12 cellular contexts compared by ENCODE assay signal in the genomic region with DNA sequence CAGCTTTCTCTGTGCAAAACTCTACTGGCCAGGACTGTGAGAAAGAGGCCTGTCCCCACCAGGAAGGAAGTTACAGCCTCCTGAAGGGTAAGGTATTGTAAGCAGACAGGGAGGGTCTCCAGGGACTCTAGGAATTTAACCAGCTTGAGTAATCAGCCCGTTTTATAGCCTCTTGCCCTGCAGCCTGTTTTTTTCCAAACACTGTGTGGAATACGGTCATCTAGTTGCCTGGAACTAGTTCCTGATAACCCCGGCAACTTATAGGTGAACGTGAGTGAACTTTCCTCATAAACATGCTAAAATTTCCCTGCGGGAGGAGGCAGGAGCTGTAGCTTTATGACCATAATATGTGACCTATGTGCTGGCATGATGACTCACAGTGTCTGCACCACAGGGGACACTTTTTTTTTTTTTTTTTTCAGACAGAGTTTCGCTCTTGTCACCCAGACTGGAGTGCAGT.
DNase-seq lines count a peak whose midpoint lies in the region; ATAC-seq and FAIRE-seq lines count a peak whose summit lies in the region.
"Had no signal": no experiment of that assay in that cellular context is flagged by ENCODE, and none has a peak within 500 bp of the region (broad histone marks: within the 10 kb centered on the region; RNA-seq: fewer than 3 reads in every experiment).

No MANE protein-coding gene starts in this region.

- H3K4me1 Mint-ChIP-seq in activated T-helper 17 cell treated with anti-CD3 and anti-CD28 coated beads, Interleukin-2, amount 50 U/mL, for 72 hours = no peaks in the 10 kb centered on the region

- no peak overlapping the region for H4K8ac ChIP-seq in mesenchymal stem cell (ENCODE audit: low read length)

- H3K27ac Mint-ChIP-seq in activated T-helper 17 cell treated with anti-CD3 and anti-CD28 coated beads, Interleukin-2, amount 50 U/mL, for 72 hours = no peak overlapping the region

- no peaks in the 10 kb centered on the region for H3K36me3 ChIP-seq in mesenchymal stem cell (ENCODE audit: control insufficient read depth in 1 of 2, insufficient read depth in 2 of 2, low read depth in 1 of 2, low read length in 2 of 2)
- H3K36me3 ChIP-seq: suprapubic skin had no signal

- no peak overlapping the region for H3K14ac ChIP-seq in mesenchymal stem cell (ENCODE audit: low read length in 2 of 2)

- H3K36me3 Mint-ChIP-seq in activated T-helper 17 cell treated with anti-CD3 and anti-CD28 coated beads, Interleukin-2, amount 50 U/mL, for 72 hours (ENCODE audit: low read depth) = no peaks in the 10 kb centered on the region

- H3K4me3 Mint-ChIP-seq in activated T-helper 17 cell treated with anti-CD3 and anti-CD28 coated beads, Interleukin-2, amount 50 U/mL, for 72 hours = no peak overlapping the region

- WGBS in mesenchymal stem cell = 13% methylated on average over 6 of the region's 6 CpGs

- no peak overlapping the region for H3K27ac ChIP-seq in mesenchymal stem cell (ENCODE audit: low read length, poor library complexity, severe bottlenecking)
- H3K27ac ChIP-seq: suprapubic skin had no signal

- H3K4me2 ChIP-seq in mesenchymal stem cell (ENCODE audit: low read length, poor library complexity, severe bottlenecking) = no peak overlapping the region

- FAIRE-seq in frontal cortex (lab: Jason Lieb, UNC) = no peak

- H3K27me3 ChIP-seq in mesenchymal stem cell (ENCODE audit: control insufficient read depth in 1 of 2, insufficient read depth in 1 of 2, low read length in 2 of 2) = peaks cover 0 to 10% of the 10 kb centered on the region in 2 experiments
- H3K27me3 ChIP-seq: suprapubic skin had no signal

- H2BK12ac ChIP-seq in mesenchymal stem cell (ENCODE audit: low read length in 2 of 2) = no peak overlapping the region

- no peak overlapping the region for H3K4ac ChIP-seq in mesenchymal stem cell (ENCODE audit: low read depth in 1 of 2, low read length in 2 of 2)

- H2BK15ac ChIP-seq in mesenchymal stem cell (ENCODE audit: low read depth, poor library complexity, severe bottlenecking) = no peak overlapping the region

- no peak overlapping the region for H2AFZ ChIP-seq in mesenchymal stem cell (ENCODE audit: low read depth, low read length)

- H3K4me1 ChIP-seq in mesenchymal stem cell (ENCODE audit: control insufficient read depth, insufficient read depth, low read depth, low read length) = peaks cover 2% of the 10 kb centered on the region
- H3K4me1 ChIP-seq: suprapubic skin had no signal

- H2BK120ac ChIP-seq in mesenchymal stem cell (ENCODE audit: low read depth, low read length) = no peak overlapping the region

- peaks cover 16% of the 10 kb centered on the region for H3K27me3 Mint-ChIP-seq in activated T-helper 17 cell treated with anti-CD3 and anti-CD28 coated beads, Interleukin-2, amount 50 U/mL, for 72 hours

- peak overlapping the region in 1 of 2 experiments; percentile 15 for H3K4me3 ChIP-seq in mesenchymal stem cell (ENCODE audit: insufficient read depth in 1 of 2, low read depth in 1 of 2, low read length in 2 of 2)
- H3K4me3 ChIP-seq: suprapubic skin had no signal

- no peaks in the 10 kb centered on the region for H3K9me3 ChIP-seq in mesenchymal stem cell (ENCODE audit: control insufficient read depth, low read length)
- H3K9me3 ChIP-seq: suprapubic skin had no signal

- no peak overlapping the region for H2BK5ac ChIP-seq in mesenchymal stem cell (ENCODE audit: low read depth, low read length, poor library complexity, severe bottlenecking)

- no peaks in the 10 kb centered on the region for H3K9me3 Mint-ChIP-seq in activated T-helper 17 cell treated with anti-CD3 and anti-CD28 coated beads, Interleukin-2, amount 50 U/mL, for 72 hours

- H3K18ac ChIP-seq in mesenchymal stem cell (ENCODE audit: low read depth in 1 of 2, low read length in 2 of 2) = no peak overlapping the region

- peak overlapping the region; percentile 11 for H3K9ac ChIP-seq in mesenchymal stem cell (ENCODE audit: low read length)

- H4K91ac ChIP-seq in mesenchymal stem cell (ENCODE audit: low read length) = no peak overlapping the region

- ATAC-seq in HG02798 (IDR thresholded peaks at IDR 0.05; ENCODE audit: poor library complexity, unreplicated experiment) = peak; percentile 59
- peak; percentile 66 for ATAC-seq in activated T-helper 17 cell treated with anti-CD3 and anti-CD28 coated beads, Interleukin-2, amount 50 U/mL, for 72 hours (replicated peaks)
- no peak for ATAC-seq in GM19351 (IDR thresholded peaks at IDR 0.05; ENCODE audit: unreplicated experiment)
- ATAC-seq in HG02852 (IDR thresholded peaks at IDR 0.05; ENCODE audit: unreplicated experiment) = no peak

- H3K79me1 ChIP-seq in mesenchymal stem cell (replicated peaks; ENCODE audit: low read length, poor library complexity, severe bottlenecking) = no peaks in the 10 kb centered on the region

- no peak overlapping the region for H3K23ac ChIP-seq in mesenchymal stem cell (ENCODE audit: low read length in 2 of 2)

- no peak overlapping the region for H2AK5ac ChIP-seq in mesenchymal stem cell (ENCODE audit: low read length, severe bottlenecking)

- DNase-seq in ELR (ENCODE audit: low read depth) (peak; percentile 47), mesenchymal stem cell (peak; percentile 10), AG08396 (ENCODE audit: low spot score) (no peak), frontal cortex (ENCODE audit: low spot score in 2 of 2) (no peak)
- DNase-seq: effector CD4-positive, alpha-beta T cell; left cardiac atrium; NCI-H2107 had no signal

Comparison
In these comparisons a context has a peak if more than half of its experiments do, and no peak if none do; other contexts are left out.
1. DNase-seq: peak in ELR (single experiment) and mesenchymal stem cell (single experiment); none in AG08396 (single experiment) and frontal cortex (0 of 2).
2. ATAC-seq: peak in HG02798 (single experiment) and activated T-helper 17 cell treated with anti-CD3 and anti-CD28 coated beads, Interleukin-2, amount 50 U/mL, for 72 hours (single experiment); none in GM19351 (single experiment) and HG02852 (single experiment).